ENCODE assay signal across 19 cellular contexts in the genomic region with DNA sequence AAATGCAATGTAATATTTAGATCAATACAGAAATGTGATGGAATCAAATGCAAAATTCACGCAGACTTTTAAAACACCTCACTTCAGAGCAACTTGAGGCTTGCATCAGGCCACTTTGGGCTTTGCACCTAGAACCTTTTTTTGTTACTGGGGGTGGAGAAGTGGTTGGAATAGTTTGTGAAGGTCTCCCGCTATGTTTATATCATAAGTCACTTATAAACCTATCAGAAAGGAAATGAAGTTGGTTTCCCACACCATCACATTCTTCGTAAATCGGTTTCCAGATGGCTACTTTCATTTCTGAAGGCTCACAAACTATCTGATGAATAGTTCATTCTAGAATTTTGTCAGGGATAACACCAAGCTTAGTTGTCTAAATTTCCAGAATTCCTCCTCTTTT.
"Had no signal": no experiment of that assay in that cellular context is flagged by ENCODE, and none has a peak within 500 bp of the region (broad histone marks: within the 10 kb centered on the region; RNA-seq: fewer than 3 reads in every experiment).

No MANE protein-coding gene starts in this region.

- H3K27me3 ChIP-seq: esophagus muscularis mucosa, gastrocnemius medialis, left lung had no signal

- DNase-seq: dermis blood vessel endothelial cell; dorsolateral prefrontal cortex; effector CD4-positive, alpha-beta T cell; effector memory CD4-positive, alpha-beta T cell; foreskin fibroblast; foreskin melanocyte; gastrocnemius medialis; glutamatergic neuron; head of caudate nucleus; heart right ventricle; hippocampal formation; left cardiac atrium; left lung; left ventricle myocardium superior; lower lobe of right lung; mesenchymal stem cell; mucosa of descending colon had no signal

- H3K27ac ChIP-seq: coronary artery, dorsolateral prefrontal cortex, gastrocnemius medialis, heart right ventricle, left lung, lower lobe of right lung had no signal

- H3K4me3 ChIP-seq: coronary artery, dorsolateral prefrontal cortex, esophagus muscularis mucosa, gastrocnemius medialis, heart right ventricle, left lung, lower lobe of right lung, mucosa of descending colon had no signal

- H3K9me3 ChIP-seq: esophagus muscularis mucosa, gastrocnemius medialis, heart right ventricle, left lung, lower lobe of right lung, mucosa of descending colon had no signal

- H3K36me3 ChIP-seq: esophagus muscularis mucosa, gastrocnemius medialis, heart right ventricle, left lung, lower lobe of right lung had no signal

- H3K4me1 ChIP-seq: gastrocnemius medialis, heart right ventricle, left lung, lower lobe of right lung had no signal
